18 cellular contexts compared by ENCODE assay signal in the genomic region with DNA sequence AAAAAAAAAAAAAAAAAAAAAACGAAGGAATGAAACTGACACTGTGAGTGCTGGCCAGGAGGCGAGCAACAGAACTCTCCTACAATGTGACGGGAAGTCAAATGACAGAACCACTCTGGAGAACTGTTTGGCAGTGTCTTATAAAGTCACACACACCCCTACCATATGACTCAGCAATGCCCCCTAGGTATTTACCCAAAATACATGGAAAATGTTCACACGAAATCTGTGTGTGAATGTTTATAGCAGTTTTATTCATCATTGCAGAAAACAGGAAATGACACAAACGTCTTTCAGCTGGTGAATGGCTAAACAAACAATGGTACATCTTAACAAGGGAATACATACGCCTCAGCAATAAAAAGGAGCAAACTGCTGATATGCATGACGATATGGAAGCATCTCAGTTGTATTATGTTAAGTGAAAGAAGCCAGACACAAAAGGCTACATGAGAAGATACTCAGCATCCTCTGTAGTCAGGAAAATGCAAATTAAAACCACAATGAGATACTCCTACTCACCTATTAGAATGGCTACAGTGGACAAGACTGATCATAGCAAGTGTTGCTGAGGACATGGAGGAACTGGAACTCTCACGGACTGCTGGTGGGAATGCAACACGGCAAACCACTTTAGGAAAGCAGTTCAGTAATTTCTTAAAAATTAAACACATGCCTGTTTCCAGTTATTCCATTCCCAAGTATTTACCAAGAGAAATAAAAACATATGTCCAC.
DNase-seq lines count a peak whose midpoint lies in the region; ATAC-seq, FAIRE-seq and TF ChIP-seq lines count a peak whose summit lies in the region.
"Had no signal": no experiment of that assay in that cellular context is flagged by ENCODE, and none has a peak within 500 bp of the region (broad histone marks: within the 10 kb centered on the region; RNA-seq: fewer than 3 reads in every experiment).

No MANE protein-coding gene starts in this region.

- no peaks in the 10 kb centered on the region for H3K9me3 Mint-ChIP-seq in astrocyte (ENCODE audit: unreplicated experiment)

- peaks cover 2% of the 10 kb centered on the region for H3K4me1 Mint-ChIP-seq in astrocyte (ENCODE audit: low read depth, unreplicated experiment)

- FAIRE-seq in astrocyte (lab: Jason Lieb, UNC): no peak
- FAIRE-seq: islet of Langerhans had no signal

- H3K9me3 ChIP-seq in astrocyte (ENCODE audit: insufficient read depth, low read depth, low read length): no peaks in the 10 kb centered on the region
- H3K9me3 ChIP-seq: psoas muscle, testis had no signal

- H3K4me1 ChIP-seq in astrocyte (ENCODE audit: insufficient read depth, low read length): peaks cover 3% of the 10 kb centered on the region
- H3K4me1 ChIP-seq: psoas muscle, testis had no signal

- no peaks in the 10 kb centered on the region for H3K36me3 ChIP-seq in astrocyte (ENCODE audit: insufficient read depth, low read length)

- H3K4me2 ChIP-seq in astrocyte (ENCODE audit: low read length): no peak overlapping the region

- peaks cover 24% of the 10 kb centered on the region for H4K20me1 ChIP-seq in astrocyte (ENCODE audit: insufficient read depth, low read length)

- no peak for TF ChIP-seq CTCF in astrocyte (IDR thresholded peaks at IDR 0.05; ENCODE audit: insufficient read depth, low read depth, low read length)

- ATAC-seq in HG03095 (IDR thresholded peaks at IDR 0.05; ENCODE audit: unreplicated experiment) (no peak), HG03520 (IDR thresholded peaks at IDR 0.05; ENCODE audit: unreplicated experiment) (no peak)
- ATAC-seq: psoas muscle had no signal

- no peaks in the 10 kb centered on the region for H3K27me3 ChIP-seq in astrocyte (ENCODE audit: insufficient read depth, low read length)
- H3K27me3 ChIP-seq: testis had no signal

- no peak overlapping the region for H3K4me3 Mint-ChIP-seq in astrocyte (ENCODE audit: unreplicated experiment)
- H3K4me3 Mint-ChIP-seq: nephron progenitor cell had no signal

- H3K27ac Mint-ChIP-seq in astrocyte (ENCODE audit: unreplicated experiment): no peak overlapping the region
- H3K27ac Mint-ChIP-seq: nephron progenitor cell had no signal

- H3K27me3 Mint-ChIP-seq in astrocyte (ENCODE audit: low read depth, unreplicated experiment): no peaks in the 10 kb centered on the region

- no peak overlapping the region for H3K27ac ChIP-seq in astrocyte (ENCODE audit: low read depth, low read length)
- H3K27ac ChIP-seq: psoas muscle, testis had no signal

- H3K79me2 ChIP-seq in astrocyte (ENCODE audit: insufficient read depth, low read length): peaks cover 4% of the 10 kb centered on the region

- peaks cover 11% of the 10 kb centered on the region for H3K36me3 Mint-ChIP-seq in astrocyte (ENCODE audit: low read depth, unreplicated experiment)

- peak; percentile 78 for DNase-seq in COLO829 (ENCODE audit: low spot score)
- peak; percentile 19 for DNase-seq in HT1080 (ENCODE audit: low read depth)
- DNase-seq in astrocyte (ENCODE audit: low read depth): peak; percentile 28
- DNase-seq in glomerular endothelial cell (ENCODE audit: extremely low read depth, low read depth, low spot score): peak; percentile 75
- DNase-seq in globus pallidus (ENCODE audit: low spot score): no peak
- no peak for DNase-seq in NCI-H345 treated with DMSO at 0.1 percent for 48 hours (lab: John Stamatoyannopoulos, UW; ENCODE audit: unreplicated experiment)
- DNase-seq: activated CD4-positive, CD25-positive, alpha-beta regulatory T cell treated with anti-CD3 and anti-CD28 coated beads, Interleukin-2, amount 50 U/mL, for 72 hours; activated effector memory CD4-positive, alpha-beta T cell treated with Interleukin-2 at 50 U/mL for 16 hours; anterior cingulate cortex; erythroblast; mesendoderm; NCI-H2227 treated with DMSO at 0.1 percent for 48 hours; nephron progenitor cell; psoas muscle; testis had no signal

- H3K4me3 ChIP-seq in astrocyte (ENCODE audit: insufficient read depth, low read depth, low read length): no peak overlapping the region
- H3K4me3 ChIP-seq: psoas muscle, testis had no signal

- H3K9ac ChIP-seq in astrocyte (ENCODE audit: low read length): no peak overlapping the region

- no peak overlapping the region for H2AFZ ChIP-seq in astrocyte (ENCODE audit: low read depth, low read length)

Comparison
In these comparisons a context has a peak if more than half of its experiments do, and no peak if none do; other contexts are left out.
1. DNase-seq: peak in COLO829 (single experiment), HT1080 (single experiment), astrocyte (single experiment) and glomerular endothelial cell (single experiment); none in globus pallidus (single experiment) and NCI-H345 treated with DMSO at 0.1 percent for 48 hours (single experiment).